Comparison of ENCODE assay signal across 1 cellular context in the genomic region with DNA sequence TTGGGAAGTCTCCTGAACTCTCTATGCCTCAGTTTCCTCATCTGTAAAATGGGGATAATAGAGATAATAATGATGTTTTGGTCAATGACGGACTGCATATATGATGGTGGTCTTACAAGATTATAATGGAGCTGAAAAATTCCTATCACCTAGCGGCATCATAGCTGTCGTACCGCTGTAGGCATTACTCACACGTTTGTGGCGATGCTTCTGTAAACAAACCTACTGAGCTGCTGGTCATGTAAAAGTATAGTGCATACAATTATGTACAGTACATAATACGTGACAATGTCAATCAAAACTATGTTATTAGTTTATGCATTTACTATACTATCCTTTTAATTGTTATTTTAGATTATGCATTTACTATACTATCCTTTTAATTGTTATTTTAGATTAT.
TF ChIP-seq lines count a peak whose summit lies in the region.

No MANE protein-coding gene starts in this region.

TF ChIP-seq in HepG2, 621 proteins besides CTCF, POLR2A, EP300 and RAD21 (continued from another document):
- TF ChIP-seq, protein P1, sequence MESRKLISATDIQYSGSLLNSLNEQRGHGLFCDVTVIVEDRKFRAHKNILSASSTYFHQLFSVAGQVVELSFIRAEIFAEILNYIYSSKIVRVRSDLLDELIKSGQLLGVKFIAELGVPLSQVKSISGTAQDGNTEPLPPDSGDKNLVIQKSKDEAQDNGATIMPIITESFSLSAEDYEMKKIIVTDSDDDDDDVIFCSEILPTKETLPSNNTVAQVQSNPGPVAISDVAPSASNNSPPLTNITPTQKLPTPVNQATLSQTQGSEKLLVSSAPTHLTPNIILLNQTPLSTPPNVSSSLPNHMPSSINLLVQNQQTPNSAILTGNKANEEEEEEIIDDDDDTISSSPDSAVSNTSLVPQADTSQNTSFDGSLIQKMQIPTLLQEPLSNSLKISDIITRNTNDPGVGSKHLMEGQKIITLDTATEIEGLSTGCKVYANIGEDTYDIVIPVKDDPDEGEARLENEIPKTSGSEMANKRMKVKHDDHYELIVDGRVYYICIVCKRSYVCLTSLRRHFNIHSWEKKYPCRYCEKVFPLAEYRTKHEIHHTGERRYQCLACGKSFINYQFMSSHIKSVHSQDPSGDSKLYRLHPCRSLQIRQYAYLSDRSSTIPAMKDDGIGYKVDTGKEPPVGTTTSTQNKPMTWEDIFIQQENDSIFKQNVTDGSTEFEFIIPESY (CRISPR knock-in tag; IDR thresholded peaks at IDR 0.05): peak; percentile 11; the same call in 1 of the 2 replicates
- no peak for TF ChIP-seq CREB1 (IDR thresholded peaks at IDR 0.05)
- TF ChIP-seq CREB1 (CRISPR knock-in tag; IDR thresholded peaks at IDR 0.05): no peak
TF ChIP-seq in HepG2: peak in this region for 1.
